In genomic region chr9:36818965-36819870, GRCh38 we compare ENCODE assay signal across 11 cellular contexts.
DNase-seq lines count a peak whose midpoint lies in the region; ATAC-seq and TF ChIP-seq lines count a peak whose summit lies in the region.
"Had no signal": no experiment of that assay in that cellular context is flagged by ENCODE, and none has a peak within 500 bp of the region (broad histone marks: within the 10 kb centered on the region; RNA-seq: fewer than 3 reads in every experiment).

No MANE protein-coding gene starts in this region.

- H3K36me3 ChIP-seq in iPS-15b (ENCODE audit: control insufficient read depth, insufficient read depth, low read length) (no peaks in the 10 kb centered on the region), psoas muscle (ENCODE audit: insufficient read depth in 1 of 2, low read depth in 1 of 2) (no peaks in the 10 kb centered on the region)

- H3K4me1 ChIP-seq in iPS-15b (ENCODE audit: control insufficient read depth, insufficient read depth, low read length) (peaks cover 4% of the 10 kb centered on the region), psoas muscle (no peaks in the 10 kb centered on the region)

- peaks cover 27% of the 10 kb centered on the region for H3K27me3 Mint-ChIP-seq in activated T-helper 17 cell treated with anti-CD3 and anti-CD28 coated beads, Interleukin-2, amount 50 U/mL, for 72 hours

- peaks cover 9% of the 10 kb centered on the region for H3K4me1 Mint-ChIP-seq in activated T-helper 17 cell treated with anti-CD3 and anti-CD28 coated beads, Interleukin-2, amount 50 U/mL, for 72 hours
- H3K4me1 Mint-ChIP-seq: activated naive CD8-positive, alpha-beta T cell treated with anti-CD3 and anti-CD28 coated beads, Interleukin-2, amount 50 U/mL, for 24 hours had no signal

- TF ChIP-seq CTCF in psoas muscle (IDR thresholded peaks at IDR 0.05) = no peak

- WGBS in psoas muscle, 3 donors = 42% methylated on average over 33 to 35 of the region's 35 CpGs

- H3K27ac ChIP-seq in psoas muscle = no peak overlapping the region

- intact Hi-C loops in psoas muscle (cut with DNase I) = no loop called here

- CTCF ChIA-PET in HEK293T (lab: Yijun Ruan, JAX) = no interaction called here

- no peak overlapping the region for H3K27ac Mint-ChIP-seq in activated T-helper 17 cell treated with anti-CD3 and anti-CD28 coated beads, Interleukin-2, amount 50 U/mL, for 72 hours
- H3K27ac Mint-ChIP-seq: activated naive CD8-positive, alpha-beta T cell treated with anti-CD3 and anti-CD28 coated beads, Interleukin-2, amount 50 U/mL, for 24 hours had no signal

- peak; percentile 29 for DNase-seq in HEK293T (ENCODE audit: extremely low spot score)
- DNase-seq in SK-N-DZ (ENCODE audit: low spot score) = peak; percentile 49
- DNase-seq in psoas muscle = no peak
- no peak for DNase-seq in stimulated activated naive CD4-positive, alpha-beta T cell (lab: John Stamatoyannopoulos, UW)
- no peak for DNase-seq in COR-L47 (lab: John Stamatoyannopoulos, UW)
- DNase-seq: activated CD4-positive, alpha-beta T cell treated with anti-CD3 and anti-CD28 coated beads for 1 hour; activated naive CD8-positive, alpha-beta T cell treated with anti-CD3 and anti-CD28 coated beads, Interleukin-2, amount 50 U/mL, for 24 hours; EL had no signal

- peaks cover 17% of the 10 kb centered on the region for H3K27me3 ChIP-seq in iPS-15b (ENCODE audit: control insufficient read depth, insufficient read depth, low read length)
- H3K27me3 ChIP-seq in psoas muscle (ENCODE audit: insufficient read depth in 3 of 3, low read length in 2 of 3) = peaks cover 0 to 46% (median 26%) of the 10 kb centered on the region in 3 donors

- no peaks in the 10 kb centered on the region for H3K9me3 ChIP-seq in iPS-15b (ENCODE audit: control insufficient read depth, insufficient read depth, low read length)
- no peaks in the 10 kb centered on the region for H3K9me3 ChIP-seq in psoas muscle

- H3K9ac ChIP-seq in iPS-15b (ENCODE audit: low read depth, low read length) = peak overlapping the region; percentile 12

- H3K9me3 Mint-ChIP-seq in activated T-helper 17 cell treated with anti-CD3 and anti-CD28 coated beads, Interleukin-2, amount 50 U/mL, for 72 hours = no peaks in the 10 kb centered on the region
- H3K9me3 Mint-ChIP-seq: activated naive CD8-positive, alpha-beta T cell treated with anti-CD3 and anti-CD28 coated beads, Interleukin-2, amount 50 U/mL, for 24 hours had no signal

- H3K4me3 ChIP-seq in iPS-15b (ENCODE audit: low read depth, low read length) (peak overlapping the region; percentile 64), psoas muscle (peak overlapping the region; percentile 43)

- H3K4me3 Mint-ChIP-seq in activated T-helper 17 cell treated with anti-CD3 and anti-CD28 coated beads, Interleukin-2, amount 50 U/mL, for 72 hours = no peak overlapping the region
- H3K4me3 Mint-ChIP-seq: activated naive CD8-positive, alpha-beta T cell treated with anti-CD3 and anti-CD28 coated beads, Interleukin-2, amount 50 U/mL, for 24 hours had no signal

- H3K36me3 Mint-ChIP-seq in activated T-helper 17 cell treated with anti-CD3 and anti-CD28 coated beads, Interleukin-2, amount 50 U/mL, for 72 hours (ENCODE audit: low read depth) = no peaks in the 10 kb centered on the region

- POLR2A ChIA-PET in HEK293T (lab: Yijun Ruan, JAX) = no interaction called here

- no peak for ATAC-seq in psoas muscle
- no peak for ATAC-seq in activated T-helper 17 cell treated with anti-CD3 and anti-CD28 coated beads, Interleukin-2, amount 50 U/mL, for 72 hours (replicated peaks)
- no peak for ATAC-seq in GM18519 (IDR thresholded peaks at IDR 0.05; ENCODE audit: low FRiP score, unreplicated experiment)
- ATAC-seq: activated naive CD8-positive, alpha-beta T cell treated with anti-CD3 and anti-CD28 coated beads, Interleukin-2, amount 50 U/mL, for 24 hours had no signal

TF ChIP-seq in HEK293T, 16 proteins besides CTCF, POLR2A, EP300 and RAD21:
- peak; percentile 67 for TF ChIP-seq PKNOX1 (IDR thresholded peaks at IDR 0.05)
- TF ChIP-seq L3MBTL2 (conservative IDR thresholded peaks at IDR 0.05) = no peak
- TF ChIP-seq FOXA1 (IDR thresholded peaks at IDR 0.05) = no peak
- no peak for TF ChIP-seq ELF4 (IDR thresholded peaks at IDR 0.05)
TF ChIP-seq in HEK293T: peak in this region for 1.

Comparison
In these comparisons a context has a peak if more than half of its experiments do, and no peak if none do; other contexts are left out.
1. DNase-seq: peak in HEK293T (single experiment) and SK-N-DZ (single experiment); none in psoas muscle (0 of 2), stimulated activated naive CD4-positive, alpha-beta T cell (0 of 6) and COR-L47 (single experiment).